ENCODE assay signal across 30 cellular contexts in the genomic region with DNA sequence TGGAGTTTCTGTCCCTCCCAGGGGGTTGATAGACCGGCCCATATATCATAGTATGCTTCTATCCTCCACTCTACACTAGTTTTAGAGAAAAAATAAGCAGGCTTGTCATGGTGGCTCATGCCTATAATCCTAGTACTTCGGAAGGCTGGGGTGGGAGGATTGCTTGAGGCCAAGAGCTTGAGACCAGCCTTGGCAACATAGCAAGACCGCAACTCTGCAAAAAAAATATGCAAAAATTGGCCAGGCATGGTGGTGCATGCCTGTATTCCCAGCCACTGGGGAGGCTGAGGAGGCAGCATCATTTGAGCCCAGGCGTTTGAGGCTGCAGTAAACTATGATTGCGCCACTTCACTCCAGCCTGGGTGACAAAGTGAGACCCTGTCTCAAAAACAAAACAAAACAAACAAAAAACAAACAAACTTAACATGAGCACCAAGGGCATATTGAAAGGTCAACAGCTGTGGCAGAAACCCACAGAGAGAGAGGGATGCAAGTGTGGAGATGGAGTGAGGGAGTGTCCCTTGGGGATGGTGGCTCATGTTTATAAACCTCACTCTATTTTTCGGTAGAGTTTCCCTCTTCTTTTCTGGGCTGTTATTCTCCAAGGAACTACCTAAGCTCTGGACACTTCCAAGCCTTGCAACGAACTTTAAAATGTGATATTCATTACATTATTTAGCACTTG. TPM values are rescaled to one million over a fixed set of nuclear protein-coding genes. Genes with fewer than 3 reads are reported as not detected.
"Had no signal": no experiment of that assay in that cellular context is flagged by ENCODE, and none has a peak within 500 bp of the region (broad histone marks: within the 10 kb centered on the region; RNA-seq: fewer than 3 reads in every experiment).

No MANE protein-coding gene starts in this region.

- FAIRE-seq: pancreas had no signal

- H3K9me3 Mint-ChIP-seq: natural killer cell; nephron; neural progenitor cell; stimulated activated memory B cell treated with anti-CD40 and anti-IgM and Interleukin-4, amounts not matched to agents 10 μg/mL and 1 μg/mL and 100 μg/mL, for 72 hours; stimulated activated naive CD8-positive, alpha-beta T cell treated with anti-CD3 and anti-CD28 coated beads, Interleukin-15, amount 100 ng/mL, for 72 hours; type B pancreatic cell had no signal

- H3K27me3 ChIP-seq: neural progenitor cell, right lobe of liver, suprapubic skin, testis, tibial artery, transverse colon, upper lobe of right lung, vagina had no signal

- H3K36me3 ChIP-seq: neural progenitor cell, pancreas, prostate gland, right lobe of liver, spleen, suprapubic skin, tibial artery, transverse colon, upper lobe of right lung, vagina had no signal

- ATAC-seq: naive thymus-derived CD4-positive, alpha-beta T cell; natural killer cell; pancreas; right cardiac atrium; right lobe of liver; stimulated activated memory B cell treated with anti-CD40 and anti-IgM and Interleukin-4, amounts not matched to agents 10 μg/mL and 1 μg/mL and 100 μg/mL, for 72 hours; stimulated activated naive CD8-positive, alpha-beta T cell treated with anti-CD3 and anti-CD28 coated beads, Interleukin-15, amount 100 ng/mL, for 72 hours; stimulated activated naive CD8-positive, alpha-beta T cell treated with anti-CD3 and anti-CD28 coated beads, Interleukin-15, Interleukin-2, amounts not matched to agents 100 U/mL and 50 U/mL, for 24 hours; upper lobe of right lung had no signal

- DNase-seq: naive thymus-derived CD4-positive, alpha-beta T cell; natural killer cell; occipital lobe; pancreas; right cardiac atrium; right lobe of liver; spleen; stimulated activated CD4-positive, alpha-beta T cell treated with anti-CD3 and anti-CD28 coated beads, Interleukin-12 subunit alpha, Interleukin-12 subunit beta, amount 100 ng/mL, for 4 hours; stimulated activated CD4-positive, alpha-beta T cell treated with anti-CD3 and anti-CD28 coated beads, Interleukin-1b, Interleukin-23, amount 100 ng/mL, for 48 hours; stimulated activated CD4-positive, alpha-beta T cell treated with anti-CD3 and anti-CD28 coated beads, Interleukin-4, amount 100 ng/mL, for 1 hour; stimulated activated CD4-positive, alpha-beta T cell treated with anti-CD3 and anti-CD28 coated beads, Interleukin-4, amount 100 ng/mL, for 4 hours; stimulated activated CD8-positive, alpha-beta memory T cell treated with anti-CD3 and anti-CD28 coated beads, Interleukin-4, amount 100 ng/mL, for 48 hours; stimulated activated naive CD4-positive, alpha-beta T cell; stimulated activated naive CD8-positive, alpha-beta T cell treated with anti-CD3 and anti-CD28 coated beads, Interleukin-15, amount 100 ng/mL, for 72 hours; stimulated activated naive CD8-positive, alpha-beta T cell treated with anti-CD3 and anti-CD28 coated beads, Interleukin-15, Interleukin-2, amounts not matched to agents 100 U/mL and 50 U/mL, for 24 hours; substantia nigra; testis; tibial artery; transverse colon; upper lobe of right lung had no signal

- H3K4me1 Mint-ChIP-seq: natural killer cell; stimulated activated memory B cell treated with anti-CD40 and anti-IgM and Interleukin-4, amounts not matched to agents 10 μg/mL and 1 μg/mL and 100 μg/mL, for 72 hours; stimulated activated naive CD8-positive, alpha-beta T cell treated with anti-CD3 and anti-CD28 coated beads, Interleukin-15, amount 100 ng/mL, for 72 hours had no signal

- H3K9me3 ChIP-seq: pancreas, prostate gland, right lobe of liver, spleen, suprapubic skin, testis, tibial artery, transverse colon, upper lobe of right lung, vagina had no signal

- H3K4me2 ChIP-seq: neural progenitor cell, smooth muscle cell had no signal

- H3K4me3 ChIP-seq: neural progenitor cell, pancreas, prostate gland, right lobe of liver, skin epidermis, smooth muscle cell, spleen, suprapubic skin, testis, tibial artery, transverse colon, upper lobe of right lung, vagina had no signal

- H3K36me3 Mint-ChIP-seq: naive thymus-derived CD4-positive, alpha-beta T cell; natural killer cell; neural progenitor cell; stimulated activated memory B cell treated with anti-CD40 and anti-IgM and Interleukin-4, amounts not matched to agents 10 μg/mL and 1 μg/mL and 100 μg/mL, for 72 hours had no signal

- H3K27ac Mint-ChIP-seq: naive thymus-derived CD4-positive, alpha-beta T cell; natural killer cell; nephron; neural progenitor cell; stimulated activated memory B cell treated with anti-CD40 and anti-IgM and Interleukin-4, amounts not matched to agents 10 μg/mL and 1 μg/mL and 100 μg/mL, for 72 hours; stimulated activated naive CD8-positive, alpha-beta T cell treated with anti-CD3 and anti-CD28 coated beads, Interleukin-15, amount 100 ng/mL, for 72 hours; type B pancreatic cell had no signal

- H3K4me3 Mint-ChIP-seq: naive thymus-derived CD4-positive, alpha-beta T cell; natural killer cell; nephron; neural progenitor cell; stimulated activated memory B cell treated with anti-CD40 and anti-IgM and Interleukin-4, amounts not matched to agents 10 μg/mL and 1 μg/mL and 100 μg/mL, for 72 hours; stimulated activated naive CD8-positive, alpha-beta T cell treated with anti-CD3 and anti-CD28 coated beads, Interleukin-15, amount 100 ng/mL, for 72 hours; type B pancreatic cell had no signal

- H3K27ac ChIP-seq: neural progenitor cell, pancreas, prostate gland, right lobe of liver, skin epidermis, spleen, suprapubic skin, testis, tibial artery, transverse colon, upper lobe of right lung, vagina had no signal

- H3K9ac ChIP-seq: neural progenitor cell had no signal

- H3K4me1 ChIP-seq: neural progenitor cell, pancreas, prostate gland, right lobe of liver, spleen, suprapubic skin, testis, upper lobe of right lung had no signal

RNA-seq across cellular contexts. Expression of a gene that starts 24.1 kb away (rescaled TPM):
- total RNA-seq: pulmonary artery endothelial cell had no signal
